ENCODE assay signal across 1 cellular context in the genomic region with DNA sequence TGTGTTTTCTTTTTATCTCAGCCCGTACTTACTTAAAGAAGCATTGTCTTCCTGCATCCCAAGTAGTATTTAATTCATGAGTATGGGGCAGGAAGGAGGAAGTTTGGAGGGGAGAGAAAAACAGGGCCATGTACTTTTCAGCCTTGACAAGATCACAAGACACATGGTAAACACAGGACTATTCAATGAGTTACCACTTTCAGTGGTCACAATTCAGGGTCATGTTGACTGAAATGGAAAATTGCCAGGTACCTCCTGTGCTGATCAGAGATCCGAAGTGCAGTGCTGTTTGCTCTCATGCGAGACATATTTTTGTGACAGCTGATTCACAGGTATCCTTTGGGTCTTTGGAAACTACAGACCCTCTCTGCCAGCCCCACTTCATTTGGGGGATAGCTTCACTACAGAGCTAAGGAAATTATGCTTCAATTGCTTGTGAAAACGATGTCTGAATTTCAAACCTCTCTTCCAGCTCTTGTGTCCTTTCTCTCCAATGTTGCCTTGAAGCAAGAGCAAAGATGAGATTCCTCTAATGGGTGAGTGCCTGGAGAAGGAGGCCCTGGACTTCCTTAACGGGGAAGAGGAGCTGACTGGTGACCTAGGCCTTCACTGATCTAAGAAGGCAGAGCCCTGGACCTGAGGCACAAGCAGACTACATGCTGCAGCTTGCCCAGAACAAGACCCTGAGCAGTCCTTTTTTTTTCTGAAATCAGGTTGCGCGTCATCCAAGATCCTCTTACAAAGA.
A peak's percentile ranks its signal among the peaks of the same experiment; 100 is the strongest.
TF ChIP-seq lines count a peak whose summit lies in the region.

No MANE protein-coding gene starts in this region.

TF ChIP-seq in liver, 16 proteins besides CTCF, POLR2A, EP300 and RAD21 (continued from another document):
- peak; percentile 55 for TF ChIP-seq HNF4G (IDR thresholded peaks at IDR 0.05)
